8 cellular contexts compared by ENCODE assay signal in genomic region chr17:56833812-56834379, GRCh38. TPM values are rescaled to one million over a fixed set of nuclear protein-coding genes. Genes with fewer than 3 reads are reported as not detected.
A peak's percentile ranks its signal among the peaks of the same experiment; 100 is the strongest.
DNase-seq lines count a peak whose midpoint lies in the region; ATAC-seq and TF ChIP-seq lines count a peak whose summit lies in the region.

A gene with protein sequence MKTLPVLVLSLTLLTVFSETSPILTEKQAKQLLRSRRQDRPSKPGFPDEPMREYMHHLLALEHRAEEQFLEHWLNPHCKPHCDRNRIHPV (minus strand): TSS chr17:56833920. CDS start chr17:56815810, 18,110 bp downstream.
TSS of gene DGKE (plus strand) at chr17:56834151. CDS start at chr17:56834796, 645 bp downstream.

- CTCF ChIA-PET in PC-9 (lab: Charles Lee) = interaction anchor here (0.6 kb wide), 1 partner anchor 152 kb away, joined by 7 read pairs; no protein-coding TSS in a partner anchor

- POLR2A ChIA-PET in PC-9 (lab: Charles Lee; ENCODE audit: unreplicated experiment) = interaction anchor here (0.6 kb wide), 1 partner anchor 12 kb away, joined by 4 read pairs; no protein-coding TSS in a partner anchor
- POLR2A ChIA-PET in naive thymus-derived CD8-positive, alpha-beta T cell (lab: Charles Lee) = interaction anchor here (0.9 to 3.1 kb wide), 7 partner anchors 10 to 1595 kb away, joined by 3 to 20 read pairs (median 8); partner anchors contain the start of genes NOG and TRIM25

- no peak for TF ChIP-seq CTCF in PC-9 (conservative IDR thresholded peaks at IDR 0.05)

- no TSS peak for BruUV-seq in PC-9 (replicated peaks; lab: Mats Ljungman, UMichigan)

- DNase-seq in DMS79 (lab: John Stamatoyannopoulos, UW) (peak; percentile 57), KBM-7 (peak; percentile 88), PC-9 (peak; percentile 82 to 97), fibroblast of gingiva (ENCODE audit: low read depth) (peak; percentile 96)
- DNase-seq in activated T-helper 1 cell treated with anti-CD3 and anti-CD28 coated beads, Interleukin-12 subunit alpha, Interleukin-12 subunit beta, Interleukin-2, Interleukin-4 antibody, amounts not matched to agents 30 ng/mL and 10 ng/mL and 1 ng/mL, durations not matched to agents 14 hours and 24 hours and 36 hours (ENCODE audit: low spot score) = peak; percentile 97
- DNase-seq in naive thymus-derived CD8-positive, alpha-beta T cell = peak; percentile 95 to 100 (median 98)
- DNase-seq in stimulated activated naive B cell treated with anti-CD40 and anti-IgM and Interleukin-4, amounts not matched to agents 10 μg/mL and 1 μg/mL and 100 μg/mL, for 72 hours = peak; percentile 95

- H3K9me2 ChIP-seq in PC-9 (ENCODE audit: insufficient read depth) = no peaks in the 10 kb centered on the region

- no peaks in the 10 kb centered on the region for H3F3A ChIP-seq in PC-9 (ENCODE audit: insufficient read depth, low read depth)

- intact Hi-C loops in PC-9 (cut with micrococcal nuclease; ENCODE audit: unreplicated experiment) = loop anchor here (5.0 kb wide), 2 partner anchors 108 to 242 kb away; partner anchors contain the start of gene NOG
- intact Hi-C loops in activated T-helper 1 cell treated with anti-CD3 and anti-CD28 coated beads, Interleukin-12 subunit alpha, Interleukin-12 subunit beta, Interleukin-2, Interleukin-4 antibody, amounts not matched to agents 30 ng/mL and 10 ng/mL and 1 ng/mL, durations not matched to agents 14 hours and 24 hours and 36 hours (cut with micrococcal nuclease) = loop anchor here (1.0 to 10.0 kb wide), 12 partner anchors 15 to 1412 kb away; partner anchors contain the start of genes AKAP1, COIL, MMD and MRPS23

- H3K9me3 Mint-ChIP-seq in activated T-helper 1 cell treated with anti-CD3 and anti-CD28 coated beads, Interleukin-12 subunit alpha, Interleukin-12 subunit beta, Interleukin-2, Interleukin-4 antibody, amounts not matched to agents 30 ng/mL and 10 ng/mL and 1 ng/mL, durations not matched to agents 14 hours and 24 hours and 36 hours = no peaks in the 10 kb centered on the region
- no peaks in the 10 kb centered on the region for H3K9me3 Mint-ChIP-seq in naive thymus-derived CD8-positive, alpha-beta T cell
- H3K9me3 Mint-ChIP-seq in stimulated activated naive B cell treated with anti-CD40 and anti-IgM and Interleukin-4, amounts not matched to agents 10 μg/mL and 1 μg/mL and 100 μg/mL, for 72 hours = no peaks in the 10 kb centered on the region

- peak within 1 kb of the TSS; percentile 93 for H2AFZ ChIP-seq in PC-9

- no peaks in the 10 kb centered on the region for H3K27me3 Mint-ChIP-seq in activated T-helper 1 cell treated with anti-CD3 and anti-CD28 coated beads, Interleukin-12 subunit alpha, Interleukin-12 subunit beta, Interleukin-2, Interleukin-4 antibody, amounts not matched to agents 30 ng/mL and 10 ng/mL and 1 ng/mL, durations not matched to agents 14 hours and 24 hours and 36 hours (ENCODE audit: insufficient read depth)
- H3K27me3 Mint-ChIP-seq in naive thymus-derived CD8-positive, alpha-beta T cell = no peaks in the 10 kb centered on the region
- H3K27me3 Mint-ChIP-seq in stimulated activated naive B cell treated with anti-CD40 and anti-IgM and Interleukin-4, amounts not matched to agents 10 μg/mL and 1 μg/mL and 100 μg/mL, for 72 hours = no peaks in the 10 kb centered on the region

- H3K4me2 ChIP-seq in PC-9 = peak within 1 kb of the TSS; percentile 96

- H3K36me3 ChIP-seq in PC-9 (ENCODE audit: low read depth) = 0 out of 2 replicates have a peak, but pooled peaks cover 3% of the 10 kb centered on the region

- peaks cover 65% of the 10 kb centered on the region for H3K4me1 Mint-ChIP-seq in activated T-helper 1 cell treated with anti-CD3 and anti-CD28 coated beads, Interleukin-12 subunit alpha, Interleukin-12 subunit beta, Interleukin-2, Interleukin-4 antibody, amounts not matched to agents 30 ng/mL and 10 ng/mL and 1 ng/mL, durations not matched to agents 14 hours and 24 hours and 36 hours (ENCODE audit: low read depth)
- peaks cover 31 to 72% (median 70%) of the 10 kb centered on the region in 4 donors for H3K4me1 Mint-ChIP-seq in naive thymus-derived CD8-positive, alpha-beta T cell
- H3K4me1 Mint-ChIP-seq in stimulated activated naive B cell treated with anti-CD40 and anti-IgM and Interleukin-4, amounts not matched to agents 10 μg/mL and 1 μg/mL and 100 μg/mL, for 72 hours = peaks cover 29 to 54% of the 10 kb centered on the region in 2 donors

- peak within 1 kb of the TSS; percentile 96 for H3K27ac Mint-ChIP-seq in activated T-helper 1 cell treated with anti-CD3 and anti-CD28 coated beads, Interleukin-12 subunit alpha, Interleukin-12 subunit beta, Interleukin-2, Interleukin-4 antibody, amounts not matched to agents 30 ng/mL and 10 ng/mL and 1 ng/mL, durations not matched to agents 14 hours and 24 hours and 36 hours
- H3K27ac Mint-ChIP-seq in naive thymus-derived CD8-positive, alpha-beta T cell = peak within 1 kb of the TSS; percentile 79 to 97 (median 94)
- peak within 1 kb of the TSS; percentile 90 for H3K27ac Mint-ChIP-seq in stimulated activated naive B cell treated with anti-CD40 and anti-IgM and Interleukin-4, amounts not matched to agents 10 μg/mL and 1 μg/mL and 100 μg/mL, for 72 hours

- peaks cover 32% of the 10 kb centered on the region for H3K4me1 ChIP-seq in PC-9 (replicated peaks; ENCODE audit: insufficient read depth)

- peak within 1 kb of the TSS; percentile 24 for H3K27ac ChIP-seq in PC-9

- no peaks in the 10 kb centered on the region for H3K27me3 ChIP-seq in PC-9 (ENCODE audit: insufficient read depth, low read depth)

- peaks cover 27% of the 10 kb centered on the region for H3K36me3 Mint-ChIP-seq in activated T-helper 1 cell treated with anti-CD3 and anti-CD28 coated beads, Interleukin-12 subunit alpha, Interleukin-12 subunit beta, Interleukin-2, Interleukin-4 antibody, amounts not matched to agents 30 ng/mL and 10 ng/mL and 1 ng/mL, durations not matched to agents 14 hours and 24 hours and 36 hours (ENCODE audit: low read depth)
- peaks cover 0 to 39% (median 8%) of the 10 kb centered on the region in 3 donors for H3K36me3 Mint-ChIP-seq in naive thymus-derived CD8-positive, alpha-beta T cell
- peaks cover 21 to 36% of the 10 kb centered on the region in 2 donors for H3K36me3 Mint-ChIP-seq in stimulated activated naive B cell treated with anti-CD40 and anti-IgM and Interleukin-4, amounts not matched to agents 10 μg/mL and 1 μg/mL and 100 μg/mL, for 72 hours

- H4K20me1 ChIP-seq in PC-9 (ENCODE audit: insufficient read depth) = no peaks in the 10 kb centered on the region

- peak; percentile 83 for ATAC-seq in GM21737 (IDR thresholded peaks at IDR 0.05; ENCODE audit: unreplicated experiment)
- peak; percentile 78 to 83 for ATAC-seq in naive thymus-derived CD8-positive, alpha-beta T cell
- peak; percentile 85 to 91 for ATAC-seq in stimulated activated naive B cell treated with anti-CD40 and anti-IgM and Interleukin-4, amounts not matched to agents 10 μg/mL and 1 μg/mL and 100 μg/mL, for 72 hours (replicated peaks)

- no peaks in the 10 kb centered on the region for H3K9me3 ChIP-seq in PC-9 (ENCODE audit: insufficient read depth, low read depth)

- peak within 1 kb of the TSS; percentile 94 for H3K4me3 ChIP-seq in PC-9

- H3K4me3 Mint-ChIP-seq in activated T-helper 1 cell treated with anti-CD3 and anti-CD28 coated beads, Interleukin-12 subunit alpha, Interleukin-12 subunit beta, Interleukin-2, Interleukin-4 antibody, amounts not matched to agents 30 ng/mL and 10 ng/mL and 1 ng/mL, durations not matched to agents 14 hours and 24 hours and 36 hours = peak within 1 kb of the TSS; percentile 94
- H3K4me3 Mint-ChIP-seq in naive thymus-derived CD8-positive, alpha-beta T cell = peak within 1 kb of the TSS; percentile 89 to 98 (median 96)
- peak within 1 kb of the TSS; percentile 95 to 97 for H3K4me3 Mint-ChIP-seq in stimulated activated naive B cell treated with anti-CD40 and anti-IgM and Interleukin-4, amounts not matched to agents 10 μg/mL and 1 μg/mL and 100 μg/mL, for 72 hours

- in situ Hi-C loops in KBM-7 (cut with MboI; ENCODE audit: low pct_unique_long_range_greater_than_20kb, low sequenced_read_pairs) = no loop called here

- peaks cover 50% of the 10 kb centered on the region for H3K79me2 ChIP-seq in PC-9 (ENCODE audit: low read depth)

RNA-seq across cellular contexts. Expression of the first gene that starts in this region (rescaled TPM):
- 4.3 and 6.4 TPM in 2 replicates for total RNA-seq in PC-9 (2021)
- 3.1 TPM in 2 replicates for total RNA-seq in activated T-helper 1 cell treated with anti-CD3 and anti-CD28 coated beads, Interleukin-12 subunit alpha, Interleukin-12 subunit beta, Interleukin-2, Interleukin-4 antibody, amounts not matched to agents 30 ng/mL and 10 ng/mL and 1 ng/mL, durations not matched to agents 14 hours and 24 hours and 36 hours
- 1 to 10 TPM; 8.0 to 9.5 TPM for total RNA-seq in naive thymus-derived CD8-positive, alpha-beta T cell
- polyA plus RNA-seq in naive thymus-derived CD8-positive, alpha-beta T cell = 1 to 10 TPM; 1.5 to 2.2 (median 1.6) TPM

RNA-seq across cellular contexts. Expression of gene DGKE, which starts in this region (rescaled TPM):
- total RNA-seq in PC-9 (2021) = 11.0 and 16.2 TPM in 2 replicates
- total RNA-seq in activated T-helper 1 cell treated with anti-CD3 and anti-CD28 coated beads, Interleukin-12 subunit alpha, Interleukin-12 subunit beta, Interleukin-2, Interleukin-4 antibody, amounts not matched to agents 30 ng/mL and 10 ng/mL and 1 ng/mL, durations not matched to agents 14 hours and 24 hours and 36 hours = 31.8 and 34.3 TPM in 2 replicates
- 10 to 100 TPM; 40.0 to 45.8 TPM for total RNA-seq in naive thymus-derived CD8-positive, alpha-beta T cell
- 1 to 10 TPM; 3.8 to 4.7 (median 4.1) TPM for polyA plus RNA-seq in naive thymus-derived CD8-positive, alpha-beta T cell

Comparison
In these comparisons a context has a peak if more than half of its experiments do, and no peak if none do; other contexts are left out.
1. Peak in every context shown above with its lines: DNase-seq, ATAC-seq, H3K4me3 ChIP-seq and H3K27ac ChIP-seq.